In the genomic region with DNA sequence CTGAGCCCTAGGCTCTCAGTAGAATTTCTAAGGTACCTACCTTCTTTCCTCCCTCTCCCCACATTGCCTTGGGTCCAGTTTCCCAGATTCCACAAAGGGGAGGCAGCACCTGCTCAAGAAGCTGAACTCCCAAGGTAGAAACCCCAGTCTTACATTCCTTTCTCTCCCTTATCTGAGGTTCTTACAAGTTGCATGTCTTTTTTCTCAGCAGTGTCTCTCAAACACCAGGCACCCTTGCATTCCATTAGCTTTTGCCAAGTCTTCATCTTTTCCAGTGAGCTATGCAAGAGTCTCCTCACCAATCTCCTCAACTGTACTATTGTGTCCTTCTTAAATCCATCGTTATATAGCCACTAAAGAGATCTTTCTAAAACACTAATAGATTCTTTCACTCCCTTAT, we compare ENCODE assay signal across 10 cellular contexts. TPM values are rescaled to one million over a fixed set of nuclear protein-coding genes. Genes with fewer than 3 reads are reported as not detected.
"Had no signal": no experiment of that assay in that cellular context is flagged by ENCODE, and none has a peak within 500 bp of the region (broad histone marks: within the 10 kb centered on the region; RNA-seq: fewer than 3 reads in every experiment).

No MANE protein-coding gene starts in this region.

- DNase-seq: GOT3, H7, HFFc6, IMR-90 had no signal

- ATAC-seq: HCT116, K562 had no signal

- H3K36me3 ChIP-seq: HAP-1 had no signal

- H3K27ac Mint-ChIP-seq: HFFc6 had no signal

- H3K4me3 ChIP-seq: HAP-1, K562 had no signal

- H3K9me3 ChIP-seq: HAP-1 had no signal

- H3K4me1 ChIP-seq: HAP-1 had no signal

- FAIRE-seq: HTR-8/SVneo, K562 had no signal

- H3K4me3 Mint-ChIP-seq: HFFc6 had no signal

RNA-seq across cellular contexts. Expression of a gene that starts 4.1 kb away (rescaled TPM):
- total RNA-seq: H4, H7, HFFc6, HT-29, IMR-90, K562 had no signal
- polyA plus RNA-seq: IMR-90 had no signal
